In genomic region chr6:10478187-10479040, GRCh38 we compare ENCODE assay signal across 8 cellular contexts.
DNase-seq lines count a peak whose midpoint lies in the region; ATAC-seq lines count a peak whose summit lies in the region.

No MANE protein-coding gene starts in this region.

- H3K27me3 ChIP-seq in adipocyte (replicated peaks; ENCODE audit: control insufficient read depth, insufficient read depth, low read length), result peaks cover 8% of the 10 kb centered on the region

- no peaks in the 10 kb centered on the region for H3K4me1 ChIP-seq in adipocyte (ENCODE audit: control insufficient read depth, insufficient read depth, low read length)

- H3K36me3 ChIP-seq in adipocyte (ENCODE audit: control insufficient read depth, insufficient read depth, low read length, severe bottlenecking), result no peaks in the 10 kb centered on the region

- H3K9me3 ChIP-seq in adipocyte (ENCODE audit: control insufficient read depth, low read length), result no peaks in the 10 kb centered on the region

- H3K9ac ChIP-seq in adipocyte (ENCODE audit: low read length), result no peak overlapping the region

- DNase-seq in DMS114 treated with DMSO at 0.1 percent for 48 hours (lab: John Stamatoyannopoulos, UW; ENCODE audit: unreplicated experiment) (peak; percentile 57), NCI-H128 (lab: John Stamatoyannopoulos, UW; ENCODE audit: unreplicated experiment) (peak; percentile 17), adipocyte (ENCODE audit: low read depth) (peak; percentile 75), inferior parietal cortex (ENCODE audit: extremely low spot score) (peak; percentile 39), activated gamma-delta T cell (lab: John Stamatoyannopoulos, UW) (no peak)
- no peak for DNase-seq in stimulated activated CD4-positive, alpha-beta T cell treated with anti-CD3 and anti-CD28 coated beads, Interleukin-15, amount 100 ng/mL, for 24 hours

- H3K4me3 ChIP-seq in adipocyte (ENCODE audit: low read length), result no peak overlapping the region

- peak; percentile 55 for ATAC-seq in GM19463 (IDR thresholded peaks at IDR 0.05; ENCODE audit: unreplicated experiment)
- no peak for ATAC-seq in HG03439 (IDR thresholded peaks at IDR 0.05; ENCODE audit: unreplicated experiment)

Comparison
In these comparisons a context has a peak if more than half of its experiments do, and no peak if none do; other contexts are left out.
1. DNase-seq: peak in DMS114 treated with DMSO at 0.1 percent for 48 hours (single experiment), NCI-H128 (single experiment), adipocyte (single experiment) and inferior parietal cortex (single experiment); none in stimulated activated CD4-positive, alpha-beta T cell treated with anti-CD3 and anti-CD28 coated beads, Interleukin-15, amount 100 ng/mL, for 24 hours (single experiment) and activated gamma-delta T cell (single experiment).